ENCODE assay signal across 1 cellular context in genomic region chr1:44213222-44214112, GRCh38.
A peak's percentile ranks its signal among the peaks of the same experiment; 100 is the strongest.
TF ChIP-seq lines count a peak whose summit lies in the region.

A gene with protein sequence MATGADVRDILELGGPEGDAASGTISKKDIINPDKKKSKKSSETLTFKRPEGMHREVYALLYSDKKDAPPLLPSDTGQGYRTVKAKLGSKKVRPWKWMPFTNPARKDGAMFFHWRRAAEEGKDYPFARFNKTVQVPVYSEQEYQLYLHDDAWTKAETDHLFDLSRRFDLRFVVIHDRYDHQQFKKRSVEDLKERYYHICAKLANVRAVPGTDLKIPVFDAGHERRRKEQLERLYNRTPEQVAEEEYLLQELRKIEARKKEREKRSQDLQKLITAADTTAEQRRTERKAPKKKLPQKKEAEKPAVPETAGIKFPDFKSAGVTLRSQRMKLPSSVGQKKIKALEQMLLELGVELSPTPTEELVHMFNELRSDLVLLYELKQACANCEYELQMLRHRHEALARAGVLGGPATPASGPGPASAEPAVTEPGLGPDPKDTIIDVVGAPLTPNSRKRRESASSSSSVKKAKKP (plus strand): TSS chr1:44213471. CDS start chr1:44213754, 283 bp downstream.

TF ChIP-seq in K562, 482 proteins besides CTCF, POLR2A, EP300 and RAD21 (continued from another document and continues in another):
- peak; percentile 81 to 99 for TF ChIP-seq CBX3 (IDR thresholded peaks at IDR 0.05; ENCODE audit: borderline replicate concordance in 1 of 2, low read length in 2 of 2)
- TF ChIP-seq MBD2 (IDR thresholded peaks at IDR 0.05; ENCODE audit: borderline replicate concordance, low read depth): peak; percentile 84
- peak; percentile 87 for TF ChIP-seq HIVEP1 (CRISPR knock-in tag; IDR thresholded peaks at IDR 0.05)
- TF ChIP-seq CREB5 (CRISPR knock-in tag; IDR thresholded peaks at IDR 0.05): no peak
- peak; percentile 35; the same call in 1 of the 2 replicates for TF ChIP-seq GABPB2 (CRISPR knock-in tag; conservative IDR thresholded peaks at IDR 0.05)
- peak; percentile 54; the same call in 1 of the 2 replicates for TF ChIP-seq ZNF696 (CRISPR knock-in tag; conservative IDR thresholded peaks at IDR 0.05)
- peak; percentile 43; the same call in 1 of the 2 replicates for TF ChIP-seq SMC3 (conservative IDR thresholded peaks at IDR 0.05; ENCODE audit: insufficient read depth, low read depth, low read length)
- no peak for TF ChIP-seq ZNF347 (CRISPR knock-in tag; IDR thresholded peaks at IDR 0.05; ENCODE audit: low read depth)
- TF ChIP-seq, protein P1, sequence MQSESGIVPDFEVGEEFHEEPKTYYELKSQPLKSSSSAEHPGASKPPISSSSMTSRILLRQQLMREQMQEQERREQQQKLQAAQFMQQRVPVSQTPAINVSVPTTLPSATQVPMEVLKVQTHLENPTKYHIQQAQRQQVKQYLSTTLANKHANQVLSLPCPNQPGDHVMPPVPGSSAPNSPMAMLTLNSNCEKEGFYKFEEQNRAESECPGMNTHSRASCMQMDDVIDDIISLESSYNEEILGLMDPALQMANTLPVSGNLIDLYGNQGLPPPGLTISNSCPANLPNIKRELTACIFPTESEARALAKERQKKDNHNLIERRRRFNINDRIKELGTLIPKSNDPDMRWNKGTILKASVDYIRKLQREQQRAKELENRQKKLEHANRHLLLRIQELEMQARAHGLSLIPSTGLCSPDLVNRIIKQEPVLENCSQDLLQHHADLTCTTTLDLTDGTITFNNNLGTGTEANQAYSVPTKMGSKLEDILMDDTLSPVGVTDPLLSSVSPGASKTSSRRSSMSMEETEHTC (IDR thresholded peaks at IDR 0.05): 0 out of 2 replicates have a peak, but pooled peaks have one; percentile 9
- TF ChIP-seq EHMT2 (IDR thresholded peaks at IDR 0.05): peak; percentile 94
- TF ChIP-seq ARID1B (IDR thresholded peaks at IDR 0.05): peak; percentile 39; the same call in 1 of the 2 replicates
- no peak for TF ChIP-seq ZC3H8 (IDR thresholded peaks at IDR 0.05)
- no peak for TF ChIP-seq NCOA6 (IDR thresholded peaks at IDR 0.05)
- peak; percentile 90; the same call in 1 of the 2 replicates for TF ChIP-seq CBX5 (IDR thresholded peaks at IDR 0.05; ENCODE audit: borderline replicate concordance, low read depth)
- TF ChIP-seq PHF8 (IDR thresholded peaks at IDR 0.05; ENCODE audit: borderline replicate concordance, low read length): peak; percentile 90
- no peak for TF ChIP-seq MCM7 (IDR thresholded peaks at IDR 0.05)
- TF ChIP-seq ZNF707 (CRISPR knock-in tag; conservative IDR thresholded peaks at IDR 0.05): peak; percentile 72
- TF ChIP-seq ZNF444 (CRISPR knock-in tag; IDR thresholded peaks at IDR 0.05): no peak
- no peak for TF ChIP-seq TSC22D4 (tag; IDR thresholded peaks at IDR 0.05)
- TF ChIP-seq CSDE1 (IDR thresholded peaks at IDR 0.05): 0 out of 4 replicates have a peak, but pooled peaks of 1 of the 2 experiments have one; percentile 44
- peak; percentile 100 for TF ChIP-seq NCOA1 (IDR thresholded peaks at IDR 0.05; ENCODE audit: low read depth)
- 0 out of 2 replicates have a peak, but pooled peaks have one; percentile 27 for TF ChIP-seq ZZZ3 (IDR thresholded peaks at IDR 0.05)
- no peak for TF ChIP-seq CHCHD3 (CRISPR knock-in tag; IDR thresholded peaks at IDR 0.05)
- TF ChIP-seq ELF1 (tag; IDR thresholded peaks at IDR 0.05): peak; percentile 74
- peak; percentile 45; the same call in 1 of the 2 replicates for TF ChIP-seq SNIP1 (IDR thresholded peaks at IDR 0.05; ENCODE audit: low read depth)
- TF ChIP-seq U2AF1 (optimal IDR thresholded peaks at IDR 0.05; ENCODE audit: low read depth, low read length): no peak
- no peak for TF ChIP-seq ELK1 (CRISPR knock-in tag; IDR thresholded peaks at IDR 0.05)
- no peak for TF ChIP-seq ZNF76 (CRISPR knock-in tag; IDR thresholded peaks at IDR 0.05; ENCODE audit: borderline replicate concordance)
- peak; percentile 79 for TF ChIP-seq ZBTB17 (CRISPR knock-in tag; IDR thresholded peaks at IDR 0.05)
- no peak for TF ChIP-seq IRF2 (CRISPR knock-in tag; IDR thresholded peaks at IDR 0.05)
- TF ChIP-seq LCOR (CRISPR knock-in tag; IDR thresholded peaks at IDR 0.05): peak; percentile 96
- TF ChIP-seq, protein P2, sequence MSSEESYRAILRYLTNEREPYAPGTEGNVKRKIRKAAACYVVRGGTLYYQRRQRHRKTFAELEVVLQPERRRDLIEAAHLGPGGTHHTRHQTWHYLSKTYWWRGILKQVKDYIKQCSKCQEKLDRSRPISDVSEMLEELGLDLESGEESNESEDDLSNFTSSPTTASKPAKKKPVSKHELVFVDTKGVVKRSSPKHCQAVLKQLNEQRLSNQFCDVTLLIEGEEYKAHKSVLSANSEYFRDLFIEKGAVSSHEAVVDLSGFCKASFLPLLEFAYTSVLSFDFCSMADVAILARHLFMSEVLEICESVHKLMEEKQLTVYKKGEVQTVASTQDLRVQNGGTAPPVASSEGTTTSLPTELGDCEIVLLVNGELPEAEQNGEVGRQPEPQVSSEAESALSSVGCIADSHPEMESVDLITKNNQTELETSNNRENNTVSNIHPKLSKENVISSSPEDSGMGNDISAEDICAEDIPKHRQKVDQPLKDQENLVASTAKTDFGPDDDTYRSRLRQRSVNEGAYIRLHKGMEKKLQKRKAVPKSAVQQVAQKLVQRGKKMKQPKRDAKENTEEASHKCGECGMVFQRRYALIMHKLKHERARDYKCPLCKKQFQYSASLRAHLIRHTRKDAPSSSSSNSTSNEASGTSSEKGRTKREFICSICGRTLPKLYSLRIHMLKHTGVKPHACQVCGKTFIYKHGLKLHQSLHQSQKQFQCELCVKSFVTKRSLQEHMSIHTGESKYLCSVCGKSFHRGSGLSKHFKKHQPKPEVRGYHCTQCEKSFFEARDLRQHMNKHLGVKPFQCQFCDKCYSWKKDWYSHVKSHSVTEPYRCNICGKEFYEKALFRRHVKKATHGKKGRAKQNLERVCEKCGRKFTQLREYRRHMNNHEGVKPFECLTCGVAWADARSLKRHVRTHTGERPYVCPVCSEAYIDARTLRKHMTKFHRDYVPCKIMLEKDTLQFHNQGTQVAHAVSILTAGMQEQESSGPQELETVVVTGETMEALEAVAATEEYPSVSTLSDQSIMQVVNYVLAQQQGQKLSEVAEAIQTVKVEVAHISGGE (CRISPR knock-in tag; IDR thresholded peaks at IDR 0.05): peak; percentile 100
- TF ChIP-seq ATF4 (CRISPR knock-in tag; IDR thresholded peaks at IDR 0.05): no peak
- peak; percentile 95; the same call in 1 of the 2 replicates for TF ChIP-seq HLTF (IDR thresholded peaks at IDR 0.05)
- TF ChIP-seq MLX (CRISPR knock-in tag; conservative IDR thresholded peaks at IDR 0.05): no peak
- TF ChIP-seq, protein P3, sequence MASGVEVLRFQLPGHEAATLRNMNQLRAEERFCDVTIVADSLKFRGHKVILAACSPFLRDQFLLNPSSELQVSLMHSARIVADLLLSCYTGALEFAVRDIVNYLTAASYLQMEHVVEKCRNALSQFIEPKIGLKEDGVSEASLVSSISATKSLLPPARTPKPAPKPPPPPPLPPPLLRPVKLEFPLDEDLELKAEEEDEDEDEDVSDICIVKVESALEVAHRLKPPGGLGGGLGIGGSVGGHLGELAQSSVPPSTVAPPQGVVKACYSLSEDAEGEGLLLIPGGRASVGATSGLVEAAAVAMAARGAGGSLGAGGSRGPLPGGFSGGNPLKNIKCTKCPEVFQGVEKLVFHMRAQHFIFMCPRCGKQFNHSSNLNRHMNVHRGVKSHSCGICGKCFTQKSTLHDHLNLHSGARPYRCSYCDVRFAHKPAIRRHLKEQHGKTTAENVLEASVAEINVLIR (CRISPR knock-in tag; IDR thresholded peaks at IDR 0.05): 0 out of 2 replicates have a peak, but pooled peaks have one; percentile 20
- TF ChIP-seq HMGN3 (IDR thresholded peaks at IDR 0.05; ENCODE audit: borderline replicate concordance, extremely low read depth, insufficient read length, low read depth, low read length): peak; percentile 48
- peak; percentile 99 for TF ChIP-seq PHF20 (IDR thresholded peaks at IDR 0.05; ENCODE audit: partially characterized antibody)
- peak; percentile 79 for TF ChIP-seq NFIC (IDR thresholded peaks at IDR 0.05)
- TF ChIP-seq SMAD3 (CRISPR knock-in tag; conservative IDR thresholded peaks at IDR 0.05): 0 out of 2 replicates have a peak, but pooled peaks have one; percentile 35
- no peak for TF ChIP-seq ZNF561 (CRISPR knock-in tag; conservative IDR thresholded peaks at IDR 0.05)
- peak; percentile 88 for TF ChIP-seq MYNN (IDR thresholded peaks at IDR 0.05)
- no peak for TF ChIP-seq MYNN (CRISPR knock-in tag; IDR thresholded peaks at IDR 0.05)
- no peak for TF ChIP-seq PBX2 (CRISPR knock-in tag; IDR thresholded peaks at IDR 0.05; ENCODE audit: low read depth)
- no peak for TF ChIP-seq PBX2 (tag; conservative IDR thresholded peaks at IDR 0.05; ENCODE audit: low read depth)
- TF ChIP-seq ETV6 (IDR thresholded peaks at IDR 0.05; ENCODE audit: borderline replicate concordance in 1 of 2, low read depth in 2 of 2, low read length in 1 of 2): no peak; a peak in 1 of 4 replicates
- no peak for TF ChIP-seq ETV6 (CRISPR knock-in tag; IDR thresholded peaks at IDR 0.05; ENCODE audit: borderline replicate concordance)
- no peak for TF ChIP-seq THRA (IDR thresholded peaks at IDR 0.05)
- peak; percentile 58 for TF ChIP-seq TEAD4 (IDR thresholded peaks at IDR 0.05; ENCODE audit: low read length)
- TF ChIP-seq TEAD4 (CRISPR knock-in tag; IDR thresholded peaks at IDR 0.05; ENCODE audit: borderline replicate concordance): no peak
- TF ChIP-seq HBP1 (CRISPR knock-in tag; IDR thresholded peaks at IDR 0.05): peak; percentile 27; the same call in 1 of the 2 replicates
